In genomic region chr17:45123076-45123770, GRCh38 we compare ENCODE assay signal across 16 cellular contexts. TPM values are rescaled to one million over a fixed set of nuclear protein-coding genes. Genes with fewer than 3 reads are reported as not detected.
DNase-seq lines count a peak whose midpoint lies in the region; ATAC-seq, FAIRE-seq and TF ChIP-seq lines count a peak whose summit lies in the region.
"Had no signal": no experiment of that assay in that cellular context is flagged by ENCODE, and none has a peak within 500 bp of the region (broad histone marks: within the 10 kb centered on the region; RNA-seq: fewer than 3 reads in every experiment).

No MANE protein-coding gene starts in this region.

- no peak overlapping the region for H2BK12ac ChIP-seq in H9 (ENCODE audit: insufficient read length, low read depth, low read length)

- H3K18ac ChIP-seq in H9 (ENCODE audit: insufficient read length, low read depth, low read length), result no peak overlapping the region

- no CpG with 5 or more reads among the region's 6 CpGs for WGBS in H9 (ENCODE audit: extremely low coverage, insufficient read length, low lambda C conversion rate)
- 73 to 87% (median 81%) methylated on average over 5 to 6 of the region's 6 CpGs for WGBS in adrenal gland, 4 donors
- WGBS in smooth muscle cell (ENCODE audit: low lambda C conversion rate), result 94% methylated on average over 6 of the region's 6 CpGs

- H2BK20ac ChIP-seq in H9 (ENCODE audit: low read depth, low read length, poor library complexity, severe bottlenecking), result no peak overlapping the region

- H3K4me3 ChIP-seq in adrenal gland, result no peak overlapping the region
- no peak overlapping the region for H3K4me3 ChIP-seq in smooth muscle cell

- H3K79me2 ChIP-seq in H9 (ENCODE audit: insufficient read depth, low read length) (no peaks in the 10 kb centered on the region), smooth muscle cell (ENCODE audit: low read depth) (peaks cover 44% of the 10 kb centered on the region)

- H3K9me3 ChIP-seq in H9 (ENCODE audit: control insufficient read depth, low read depth, low read length) (no peaks in the 10 kb centered on the region), adrenal gland (replicated peaks in 1 of 3) (no peaks in the 10 kb centered on the region), smooth muscle cell (replicated peaks; ENCODE audit: low read depth) (no peaks in the 10 kb centered on the region)
- H3K9me3 ChIP-seq: BE2C had no signal

- H3K4ac ChIP-seq in H9 (ENCODE audit: low read depth, low read length), result no peak overlapping the region

- peaks cover 13 to 19% of the 10 kb centered on the region in 2 experiments for H3K4me1 Mint-ChIP-seq in H9
- H3K4me1 Mint-ChIP-seq: central memory CD8-positive, alpha-beta T cell had no signal

- intact Hi-C loops in adrenal gland (cut with DNase I), result no loop called here

- H4K20me1 ChIP-seq in H9 (ENCODE audit: control insufficient read depth, insufficient read depth, insufficient read length) (no peaks in the 10 kb centered on the region), smooth muscle cell (ENCODE audit: low read depth) (no peaks in the 10 kb centered on the region)

- no peak for FAIRE-seq in frontal cortex (lab: Jason Lieb, UNC)

- no peaks in the 10 kb centered on the region for H3K27me3 Mint-ChIP-seq in H9 (ENCODE audit: low read depth)
- H3K27me3 Mint-ChIP-seq: central memory CD8-positive, alpha-beta T cell had no signal

- peak; percentile 20 for ATAC-seq in left lobe of liver

- H3T11ph ChIP-seq in H9 (ENCODE audit: low read length), result no peak overlapping the region

- H3K36me3 Mint-ChIP-seq in H9 (ENCODE audit: insufficient read depth in 1 of 3, low read depth in 3 of 3), result no peaks in the 10 kb centered on the region; a peak in 4 of 7 replicates
- H3K36me3 Mint-ChIP-seq: activated naive CD4-positive, alpha-beta T cell treated with anti-CD3 and anti-CD28 coated beads, Interleukin-2, amount 50 U/mL, for 72 hours; naive thymus-derived CD4-positive, alpha-beta T cell had no signal

- no peak overlapping the region for H2BK120ac ChIP-seq in H9 (ENCODE audit: low read depth, low read length, poor library complexity, severe bottlenecking)

- H3K27ac Mint-ChIP-seq in H9, result peak overlapping the region in 2 of 3 experiments; percentile 26 to 55; a peak in 3 of 7 replicates
- H3K27ac Mint-ChIP-seq: activated naive CD4-positive, alpha-beta T cell treated with anti-CD3 and anti-CD28 coated beads, Interleukin-2, amount 50 U/mL, for 72 hours; naive thymus-derived CD4-positive, alpha-beta T cell; T-helper 2 cell treated with Interferon-gamma antibody and Interleukin-4, amounts not matched to agents 5 μg/mL and 100 μg/mL, for 36 hours had no signal

- H3K23ac ChIP-seq in H9 (ENCODE audit: insufficient read length, low read depth, low read length), result no peak overlapping the region

- H3K4me2 ChIP-seq in H9 (ENCODE audit: insufficient read depth, insufficient read length, low read length) (no peak overlapping the region), smooth muscle cell (peak overlapping the region; percentile 34)

- peaks cover 0 to 8% of the 10 kb centered on the region in 2 donors for H3K36me3 ChIP-seq in adrenal gland (replicated peaks in 1 of 2)
- H3K36me3 ChIP-seq in smooth muscle cell (ENCODE audit: low read depth), result no peaks in the 10 kb centered on the region
- H3K36me3 ChIP-seq: BE2C had no signal

- no peak overlapping the region for H3K9ac ChIP-seq in H9 (ENCODE audit: extremely low read depth, insufficient read length, low read length)
- H3K9ac ChIP-seq in smooth muscle cell (ENCODE audit: low read depth), result peak overlapping the region; percentile 61

- no peak overlapping the region for H3K4me3 Mint-ChIP-seq in H9
- H3K4me3 Mint-ChIP-seq: central memory CD8-positive, alpha-beta T cell; naive thymus-derived CD4-positive, alpha-beta T cell; T-helper 2 cell treated with Interferon-gamma antibody and Interleukin-4, amounts not matched to agents 5 μg/mL and 100 μg/mL, for 36 hours had no signal

- H3K27me3 ChIP-seq in H9 (ENCODE audit: insufficient read depth, low read length), result no peaks in the 10 kb centered on the region
- no peaks in the 10 kb centered on the region for H3K27me3 ChIP-seq in adrenal gland
- no peaks in the 10 kb centered on the region for H3K27me3 ChIP-seq in smooth muscle cell (ENCODE audit: low read depth)
- H3K27me3 ChIP-seq: BE2C had no signal

- no peak overlapping the region for H3K56ac ChIP-seq in H9 (ENCODE audit: insufficient read length, low read depth, low read length)

- no peak overlapping the region for H4K91ac ChIP-seq in H9 (ENCODE audit: insufficient read length, low read depth, low read length)

- H4K5ac ChIP-seq in H9 (ENCODE audit: insufficient read length, low read depth, low read length), result no peak overlapping the region

- DNase-seq in H9 (no peak), adrenal gland (no peak), left lobe of liver (ENCODE audit: low spot score) (no peak), smooth muscle cell (lab: John Stamatoyannopoulos, UW; ENCODE audit: unreplicated experiment) (no peak), NCI-H2081 treated with DMSO at 0.1 percent for 48 hours (lab: John Stamatoyannopoulos, UW) (no peak), MV-4-11 (lab: John Stamatoyannopoulos, UW) (no peak), frontal cortex (ENCODE audit: low spot score in 2 of 2) (no peak), NCI-H1092 treated with DMSO at 0.1 percent for 48 hours (lab: John Stamatoyannopoulos, UW) (no peak)
- DNase-seq: activated T-cell treated with anti-CD3 and anti-CD28 coated beads for 4 hours; hippocampal formation; naive thymus-derived CD4-positive, alpha-beta T cell; stimulated activated CD4-positive, alpha-beta T cell treated with anti-CD3 and anti-CD28 coated beads, Interleukin-4, amount 100 ng/mL, for 24 hours had no signal

- H4K8ac ChIP-seq in H9 (replicated peaks; ENCODE audit: insufficient read length, low read depth, low read length), result no peak overlapping the region

- H3K4me1 ChIP-seq in H9 (ENCODE audit: insufficient read depth, low read length) (no peaks in the 10 kb centered on the region; the same call in 1 of the 2 replicates), adrenal gland (replicated peaks in 1 of 2) (peaks cover 20% of the 10 kb centered on the region in 2 donors), smooth muscle cell (ENCODE audit: low read depth) (peaks cover 5% of the 10 kb centered on the region)

- H3K27ac ChIP-seq in H9 (ENCODE audit: insufficient read length, low read depth, low read length) (no peak overlapping the region), adrenal gland (peak overlapping the region in 3 of 5 donors; percentile 77 to 89 (median 84)), smooth muscle cell (ENCODE audit: low read depth) (peak overlapping the region; percentile 83)

- no peak for TF ChIP-seq POLR2A in adrenal gland (IDR thresholded peaks at IDR 0.05)

- no peaks in the 10 kb centered on the region for H3K23me2 ChIP-seq in H9 (ENCODE audit: insufficient read length, low read depth, low read length, poor library complexity, severe bottlenecking)

- H3K79me1 ChIP-seq in H9 (ENCODE audit: insufficient read depth, low read depth, low read length, poor library complexity, severe bottlenecking), result no peaks in the 10 kb centered on the region

- no peak overlapping the region for H2AK5ac ChIP-seq in H9 (ENCODE audit: insufficient read length, low read length)

- no peaks in the 10 kb centered on the region for H3K9me3 Mint-ChIP-seq in H9
- H3K9me3 Mint-ChIP-seq: activated naive CD4-positive, alpha-beta T cell treated with anti-CD3 and anti-CD28 coated beads, Interleukin-2, amount 50 U/mL, for 72 hours; central memory CD8-positive, alpha-beta T cell; naive thymus-derived CD4-positive, alpha-beta T cell; T-helper 2 cell treated with Interferon-gamma antibody and Interleukin-4, amounts not matched to agents 5 μg/mL and 100 μg/mL, for 36 hours had no signal

- no peaks in the 10 kb centered on the region for H3F3A ChIP-seq in smooth muscle cell (ENCODE audit: low read depth)

- TF ChIP-seq CTCF in H9 (conservative IDR thresholded peaks at IDR 0.05) (no peak), adrenal gland (IDR thresholded peaks at IDR 0.05) (no peak), smooth muscle cell (IDR thresholded peaks at IDR 0.05; ENCODE audit: borderline replicate concordance, insufficient read depth, poor library complexity, severe bottlenecking) (no peak)

- H2BK5ac ChIP-seq in H9 (ENCODE audit: insufficient read length, low read length), result no peak overlapping the region

- H2AFZ ChIP-seq in H9 (ENCODE audit: low read length) (no peak overlapping the region), smooth muscle cell (ENCODE audit: low read depth) (no peak overlapping the region)

- H3K14ac ChIP-seq in H9 (ENCODE audit: insufficient read depth, low read length), result no peak overlapping the region

- H2BK15ac ChIP-seq in H9 (ENCODE audit: low read depth, low read length), result no peak overlapping the region

RNA-seq across cellular contexts. Expression of gene PLCD3, which starts 9.1 kb away (rescaled TPM):
- 41.6 and 48.5 TPM in 2 replicates for total RNA-seq in H9 (2021)
- total RNA-seq in adrenal gland, result 100 to 1,000 TPM in 5 of 8 donors, 10 to 100 TPM in 3; 48.6 to 246 (median 149) TPM
- 10 to 100 TPM; 33.2 to 68.1 (median 36.4) TPM for polyA plus RNA-seq in adrenal gland
- 3.4 TPM for total RNA-seq in left lobe of liver
- total RNA-seq in smooth muscle cell, result 24.0 and 43.3 TPM in 2 replicates
- polyA plus RNA-seq in smooth muscle cell, result 33.4 and 33.7 TPM in 2 replicates
- total RNA-seq in frontal cortex, result 0.82 TPM

RNA-seq across cellular contexts. Expression of gene ACBD4, which starts 12.3 kb away (rescaled TPM):
- total RNA-seq in H9 (2021) (9.7 and 10.5 TPM in 2 replicates), adrenal gland (10 to 100 TPM; 13.1 to 30.6 (median 23.6) TPM), left lobe of liver (90.3 TPM), smooth muscle cell (0.49 and 4.6 TPM in 2 replicates), frontal cortex (2.4 TPM)
- polyA plus RNA-seq in adrenal gland (10 to 100 TPM in 2 of 3 donors, 1 to 10 TPM in 1; 7.9 to 71.3 (median 44.5) TPM), smooth muscle cell (5.0 and 5.9 TPM in 2 replicates)

RNA-seq across cellular contexts. Expression of gene HEXIM1, which starts 25.1 kb away (rescaled TPM):
- total RNA-seq in H9 (2021) (32.4 and 33.0 TPM in 2 replicates), adrenal gland (100 to 1,000 TPM in 1 of 8 donors, 10 to 100 TPM in 7; 25.1 to 159 (median 46.8) TPM), left lobe of liver (29.3 TPM), smooth muscle cell (9.3 and 13.7 TPM in 2 replicates), frontal cortex (8.6 TPM)
- polyA plus RNA-seq in adrenal gland (10 to 100 TPM; 23.3 to 26.0 (median 24.4) TPM), smooth muscle cell (9.4 TPM in 2 replicates)

RNA-seq across cellular contexts. Expression of gene HEXIM2, which starts 38.5 kb away (rescaled TPM):
- total RNA-seq in H9 (2021), result 12.5 and 16.1 TPM in 2 replicates
- 10 to 100 TPM in 7 of 8 donors, 1 to 10 TPM in 1; 8.5 to 28.1 (median 17.6) TPM for total RNA-seq in adrenal gland
- 10 to 100 TPM in 2 of 3 donors, 1 to 10 TPM in 1; 4.5 to 18.0 (median 14.7) TPM for polyA plus RNA-seq in adrenal gland
- 14.2 TPM for total RNA-seq in left lobe of liver
- 3.4 TPM in 2 replicates for total RNA-seq in smooth muscle cell
- polyA plus RNA-seq in smooth muscle cell, result 6.1 and 6.8 TPM in 2 replicates
- total RNA-seq in frontal cortex, result 8.2 TPM
